ENCODE assay signal across 34 cellular contexts in genomic region chr6:5184878-5185277, GRCh38.
"Had no signal": no experiment of that assay in that cellular context is flagged by ENCODE, and none has a peak within 500 bp of the region (broad histone marks: within the 10 kb centered on the region; RNA-seq: fewer than 3 reads in every experiment).

No MANE protein-coding gene starts in this region.

- H3K9me3 Mint-ChIP-seq: activated CD4-positive, alpha-beta memory T cell treated with anti-CD3 and anti-CD28 coated beads for 36 hours; activated CD4-positive, alpha-beta T cell treated with anti-CD3 and anti-CD28 coated beads, Interleukin-2, amount 10 ng/mL, durations not matched to agents 24 days and 14 days; activated CD8-positive, alpha-beta T cell treated with anti-CD3 and anti-CD28 coated beads for 36 hours; activated naive CD4-positive, alpha-beta T cell treated with anti-CD3 and anti-CD28 coated beads for 36 hours; activated naive CD4-positive, alpha-beta T cell treated with anti-CD3 and anti-CD28 coated beads, Interleukin-2, amount 50 U/mL, for 72 hours; activated naive CD8-positive, alpha-beta T cell treated with anti-CD3 and anti-CD28 coated beads for 36 hours; activated T-cell treated with anti-CD3 and anti-CD28 coated beads, Interleukin-2, amount 50 U/mL, for 4 hours; activated T-cell treated with anti-CD3 and anti-CD28 coated beads, Interleukin-2, amount 50 U/mL, for 72 hours; activated T-helper 1 cell treated with anti-CD3 and anti-CD28 coated beads, Interleukin-12 subunit alpha, Interleukin-12 subunit beta, Interleukin-2, Interleukin-4 antibody, amounts not matched to agents 30 ng/mL and 10 ng/mL and 1 ng/mL, durations not matched to agents 14 hours and 24 hours and 36 hours; activated T-helper 17 cell treated with anti-CD3 and anti-CD28 coated beads, Interleukin-2, amount 50 U/mL, for 72 hours; T-helper 1 cell treated with Interleukin-12 subunit alpha and Interleukin-12 subunit beta and Interleukin-4 antibody, amounts not matched to agents 30 μg/mL and 1 μg/mL, for 36 hours; T-helper 2 cell treated with Interferon-gamma antibody and Interleukin-4, amounts not matched to agents 5 μg/mL and 100 μg/mL, for 36 hours had no signal

- H3K27ac Mint-ChIP-seq: activated CD4-positive, alpha-beta memory T cell treated with anti-CD3 and anti-CD28 coated beads for 36 hours; activated CD4-positive, alpha-beta T cell treated with anti-CD3 and anti-CD28 coated beads, Interleukin-2, amount 10 ng/mL, durations not matched to agents 24 days and 14 days; activated CD8-positive, alpha-beta T cell treated with anti-CD3 and anti-CD28 coated beads for 36 hours; activated naive CD4-positive, alpha-beta T cell treated with anti-CD3 and anti-CD28 coated beads for 36 hours; activated naive CD4-positive, alpha-beta T cell treated with anti-CD3 and anti-CD28 coated beads, Interleukin-2, amount 50 U/mL, for 72 hours; activated naive CD8-positive, alpha-beta T cell treated with anti-CD3 and anti-CD28 coated beads for 36 hours; activated T-cell treated with anti-CD3 and anti-CD28 coated beads, Interleukin-2, amount 50 U/mL, for 72 hours; activated T-helper 1 cell treated with anti-CD3 and anti-CD28 coated beads, Interleukin-12 subunit alpha, Interleukin-12 subunit beta, Interleukin-2, Interleukin-4 antibody, amounts not matched to agents 30 ng/mL and 10 ng/mL and 1 ng/mL, durations not matched to agents 14 hours and 24 hours and 36 hours; activated T-helper 17 cell treated with anti-CD3 and anti-CD28 coated beads, Interleukin-2, amount 50 U/mL, for 72 hours; T-helper 1 cell treated with Interleukin-12 subunit alpha and Interleukin-12 subunit beta and Interleukin-4 antibody, amounts not matched to agents 30 μg/mL and 1 μg/mL, for 36 hours; T-helper 2 cell treated with Interferon-gamma antibody and Interleukin-4, amounts not matched to agents 5 μg/mL and 100 μg/mL, for 36 hours had no signal

- DNase-seq: activated CD4-positive, alpha-beta memory T cell treated with anti-CD3 and anti-CD28 coated beads for 36 hours; activated CD4-positive, alpha-beta T cell treated with anti-CD3 and anti-CD28 coated beads for 4 hours; activated CD4-positive, alpha-beta T cell treated with anti-CD3 and anti-CD28 coated beads, Interleukin-2, amount 10 ng/mL, durations not matched to agents 24 days and 14 days; activated CD4-positive, alpha-beta T cell treated with anti-CD3 and anti-CD28 coated beads, Interleukin-2, amount 50 U/mL, for 1 hour; activated CD4-positive, alpha-beta T cell treated with anti-CD3 and anti-CD28 coated beads, Interleukin-2, amount 50 U/mL, for 4 hours; activated CD4-positive, CD25-positive, alpha-beta regulatory T cell treated with anti-CD3 and anti-CD28 coated beads, Interleukin-2, amount 50 U/mL, for 72 hours; activated CD8-positive, alpha-beta memory T cell treated with anti-CD3 and anti-CD28 coated beads, Interleukin-2, amount 50 U/mL, for 4 hours; activated CD8-positive, alpha-beta T cell treated with anti-CD3 and anti-CD28 coated beads for 36 hours; activated effector memory CD4-positive, alpha-beta T cell treated with anti-CD3 and anti-CD28 coated beads, Interleukin-2, amount 50 U/mL, for 16 hours; activated gamma-delta T cell treated with Interleukin-2 at 50 U/mL for 16 hours; activated naive CD4-positive, alpha-beta T cell; activated naive CD4-positive, alpha-beta T cell treated with anti-CD3 and anti-CD28 coated beads for 36 hours; activated naive CD4-positive, alpha-beta T cell treated with anti-CD3 and anti-CD28 coated beads, Interleukin-2, amount 50 U/mL, for 16 hours; activated naive CD8-positive, alpha-beta T cell treated with anti-CD3 and anti-CD28 coated beads for 36 hours; activated T-cell treated with anti-CD3 and anti-CD28 coated beads for 4 hours; activated T-cell treated with anti-CD3 and anti-CD28 coated beads, Interleukin-2, amount 50 U/mL, for 1 hour; activated T-cell treated with anti-CD3 and anti-CD28 coated beads, Interleukin-2, amount 50 U/mL, for 4 hours; activated T-cell treated with anti-CD3 and anti-CD28 coated beads, Interleukin-2, amount 50 U/mL, for 72 hours; adrenal gland; amniotic stem cell; aorta; body of pancreas; brain microvascular endothelial cell; central memory CD4-positive, alpha-beta T cell; T-helper 1 cell; T-helper 2 cell; T-helper 9 cell had no signal

- H3K9me3 ChIP-seq: adrenal gland, body of pancreas, breast epithelium had no signal

- H3K27me3 Mint-ChIP-seq: activated CD4-positive, alpha-beta memory T cell treated with anti-CD3 and anti-CD28 coated beads for 36 hours; activated CD4-positive, alpha-beta T cell treated with anti-CD3 and anti-CD28 coated beads, Interleukin-2, amount 10 ng/mL, durations not matched to agents 24 days and 14 days; activated CD8-positive, alpha-beta T cell treated with anti-CD3 and anti-CD28 coated beads for 36 hours; activated naive CD8-positive, alpha-beta T cell treated with anti-CD3 and anti-CD28 coated beads for 36 hours; activated T-helper 17 cell treated with anti-CD3 and anti-CD28 coated beads, Interleukin-2, amount 50 U/mL, for 72 hours had no signal

- H3K4me1 ChIP-seq: body of pancreas, breast epithelium had no signal

- H3K27ac ChIP-seq: adrenal gland, body of pancreas, brain microvascular endothelial cell, breast epithelium, VCaP had no signal

- ATAC-seq: activated CD8-positive, alpha-beta T cell treated with anti-CD3 and anti-CD28 coated beads for 36 hours; activated naive CD4-positive, alpha-beta T cell treated with anti-CD3 and anti-CD28 coated beads, Interleukin-2, amount 50 U/mL, for 72 hours; activated T-cell treated with anti-CD3 and anti-CD28 coated beads, Interleukin-2, amount 50 U/mL, for 4 hours; activated T-cell treated with anti-CD3 and anti-CD28 coated beads, Interleukin-2, amount 50 U/mL, for 72 hours; activated T-helper 17 cell treated with anti-CD3 and anti-CD28 coated beads, Interleukin-2, amount 50 U/mL, for 72 hours; body of pancreas had no signal

- H3K4me3 Mint-ChIP-seq: activated CD4-positive, alpha-beta memory T cell treated with anti-CD3 and anti-CD28 coated beads for 36 hours; activated CD4-positive, alpha-beta T cell treated with anti-CD3 and anti-CD28 coated beads, Interleukin-2, amount 10 ng/mL, durations not matched to agents 24 days and 14 days; activated CD8-positive, alpha-beta T cell treated with anti-CD3 and anti-CD28 coated beads for 36 hours; activated naive CD4-positive, alpha-beta T cell treated with anti-CD3 and anti-CD28 coated beads for 36 hours; activated naive CD8-positive, alpha-beta T cell treated with anti-CD3 and anti-CD28 coated beads for 36 hours; activated T-cell treated with anti-CD3 and anti-CD28 coated beads, Interleukin-2, amount 50 U/mL, for 4 hours; activated T-cell treated with anti-CD3 and anti-CD28 coated beads, Interleukin-2, amount 50 U/mL, for 72 hours; activated T-helper 1 cell treated with anti-CD3 and anti-CD28 coated beads, Interleukin-12 subunit alpha, Interleukin-12 subunit beta, Interleukin-2, Interleukin-4 antibody, amounts not matched to agents 30 ng/mL and 10 ng/mL and 1 ng/mL, durations not matched to agents 14 hours and 24 hours and 36 hours; activated T-helper 17 cell treated with anti-CD3 and anti-CD28 coated beads, Interleukin-2, amount 50 U/mL, for 72 hours; T-helper 1 cell treated with Interleukin-12 subunit alpha and Interleukin-12 subunit beta and Interleukin-4 antibody, amounts not matched to agents 30 μg/mL and 1 μg/mL, for 36 hours; T-helper 2 cell treated with Interferon-gamma antibody and Interleukin-4, amounts not matched to agents 5 μg/mL and 100 μg/mL, for 36 hours had no signal

- H3K36me3 ChIP-seq: adrenal gland, brain microvascular endothelial cell, breast epithelium had no signal

- H3K4me3 ChIP-seq: adrenal gland, body of pancreas, breast epithelium had no signal

- H3K27me3 ChIP-seq: adrenal gland, body of pancreas, brain microvascular endothelial cell, breast epithelium had no signal
